ENCODE assay signal across 2 cellular contexts in genomic region chr4:158459085-158459820, GRCh38.
TF ChIP-seq lines count a peak whose summit lies in the region.

No MANE protein-coding gene starts in this region.

TF ChIP-seq in GM23338, 12 proteins besides CTCF, POLR2A, EP300 and RAD21:
- no peak for TF ChIP-seq EZH2 (IDR thresholded peaks at IDR 0.05; ENCODE audit: low read depth, unreplicated experiment)
- TF ChIP-seq REST (IDR thresholded peaks at IDR 0.05; ENCODE audit: unreplicated experiment), result no peak
- no peak for TF ChIP-seq ZNF331 (CRISPR knock-in tag; IDR thresholded peaks at IDR 0.05; ENCODE audit: low read depth)
- TF ChIP-seq JUNB (IDR thresholded peaks at IDR 0.05; ENCODE audit: unreplicated experiment), result no peak
- no peak for TF ChIP-seq NANOG (IDR thresholded peaks at IDR 0.05; ENCODE audit: borderline replicate concordance)
- no peak for TF ChIP-seq ZNF114 (CRISPR knock-in tag; IDR thresholded peaks at IDR 0.05)
- no peak for TF ChIP-seq POLR2AphosphoS5 (IDR thresholded peaks at IDR 0.05; ENCODE audit: low read depth)
- no peak for TF ChIP-seq STAT1 (IDR thresholded peaks at IDR 0.05; ENCODE audit: unreplicated experiment)
TF ChIP-seq in GM23338: peak in this region for 0.

TF ChIP-seq in H1, 55 proteins besides CTCF, POLR2A, EP300 and RAD21:
- TF ChIP-seq SUZ12 (IDR thresholded peaks at IDR 0.05; ENCODE audit: low read length), result no peak
- TF ChIP-seq HDAC2 (IDR thresholded peaks at IDR 0.05; ENCODE audit: borderline replicate concordance in 1 of 2, low read depth in 2 of 2, low read length in 2 of 2), result no peak
- no peak for TF ChIP-seq SIRT6 (IDR thresholded peaks at IDR 0.05; ENCODE audit: low read length)
